20 cellular contexts compared by ENCODE assay signal in genomic region chr1:13543451-13543911, GRCh38. TPM values are rescaled to one million over a fixed set of nuclear protein-coding genes. Genes with fewer than 3 reads are reported as not detected.
DNase-seq lines count a peak whose midpoint lies in the region; ATAC-seq and TF ChIP-seq lines count a peak whose summit lies in the region.
"Had no signal": no experiment of that assay in that cellular context is flagged by ENCODE, and none has a peak within 500 bp of the region (broad histone marks: within the 10 kb centered on the region; RNA-seq: fewer than 3 reads in every experiment).

No MANE protein-coding gene starts in this region.

- no peaks in the 10 kb centered on the region for H3K4me1 Mint-ChIP-seq in GM23338

- ATAC-seq in PC-3 (no peak), GM18858 (IDR thresholded peaks at IDR 0.05; ENCODE audit: unreplicated experiment) (no peak), GM23338 (no peak)

- no peak for TF ChIP-seq POLR2A in esophagus muscularis mucosa (IDR thresholded peaks at IDR 0.05; ENCODE audit: low read depth)

- TF ChIP-seq EP300 in esophagus muscularis mucosa (IDR thresholded peaks at IDR 0.05): no peak

- no TSS peak for BruUV-seq in PC-3 (replicated peaks; lab: Mats Ljungman, UMichigan)

- H3K9me3 ChIP-seq in PC-3 (ENCODE audit: low read length): no peaks in the 10 kb centered on the region
- H3K9me3 ChIP-seq in esophagus muscularis mucosa: no peaks in the 10 kb centered on the region
- H3K9me3 ChIP-seq in muscle layer of duodenum (ENCODE audit: control insufficient read depth in 1 of 2, low read length in 2 of 2): no peaks in the 10 kb centered on the region
- no peaks in the 10 kb centered on the region for H3K9me3 ChIP-seq in skeletal muscle tissue (ENCODE audit: control insufficient read depth in 3 of 3, low read length in 3 of 3)

- H3K4me2 ChIP-seq in PC-3 (ENCODE audit: low read length): 0 out of 2 replicates have a peak overlapping the region, but pooled peaks have one; percentile 13
- no peak overlapping the region for H3K4me2 ChIP-seq in GM23338

- H3K27me3 Mint-ChIP-seq in GM23338 (ENCODE audit: insufficient read depth, low read depth, poor library complexity): peaks cover 2% of the 10 kb centered on the region

- H3K9me2 ChIP-seq in PC-3 (replicated peaks; ENCODE audit: low read length) (no peaks in the 10 kb centered on the region), GM23338 (ENCODE audit: insufficient read depth) (no peaks in the 10 kb centered on the region)

- H3K27me3 ChIP-seq in PC-3 (ENCODE audit: low read length): peaks cover 4% of the 10 kb centered on the region; the same call in 1 of the 2 replicates
- H3K27me3 ChIP-seq in esophagus muscularis mucosa: peaks cover 0 to 4% (median 0%) of the 10 kb centered on the region in 4 donors
- no peaks in the 10 kb centered on the region for H3K27me3 ChIP-seq in muscle layer of duodenum (ENCODE audit: low read depth, low read length)
- no peaks in the 10 kb centered on the region for H3K27me3 ChIP-seq in skeletal muscle tissue (ENCODE audit: control insufficient read depth in 3 of 3, insufficient read depth in 3 of 3, low read length in 3 of 3)
- H3K27me3 ChIP-seq in GM23338 (ENCODE audit: insufficient read depth): no peaks in the 10 kb centered on the region

- H2AFZ ChIP-seq in PC-3 (ENCODE audit: low read length) (no peak overlapping the region), GM23338 (no peak overlapping the region)

- no peaks in the 10 kb centered on the region for H3K36me3 Mint-ChIP-seq in GM23338 (ENCODE audit: low read depth)
- H3K36me3 Mint-ChIP-seq: activated CD4-positive, alpha-beta memory T cell treated with anti-CD3 and anti-CD28 coated beads for 36 hours; type B pancreatic cell had no signal

- H3K79me2 ChIP-seq in PC-3 (ENCODE audit: low read length): no peaks in the 10 kb centered on the region
- no peaks in the 10 kb centered on the region for H3K79me2 ChIP-seq in GM23338 (replicated peaks; ENCODE audit: insufficient read depth)

- 60% methylated on average over 10 of the region's 10 CpGs for WGBS in esophagus muscularis mucosa

- no peak overlapping the region for H3K4me3 ChIP-seq in PC-3 (ENCODE audit: low read length)
- peak overlapping the region in 3 of 4 donors; percentile 21 to 28 (median 22) for H3K4me3 ChIP-seq in esophagus muscularis mucosa
- H3K4me3 ChIP-seq in muscle layer of duodenum (ENCODE audit: low read depth in 1 of 2, low read length in 2 of 2): no peak overlapping the region
- H3K4me3 ChIP-seq in skeletal muscle tissue (ENCODE audit: low read length in 3 of 3): peak overlapping the region; percentile 35 to 66 (median 56)
- no peak overlapping the region for H3K4me3 ChIP-seq in GM23338
- H3K4me3 ChIP-seq: K562 had no signal

- H3K36me3 ChIP-seq in PC-3 (ENCODE audit: low read depth, low read length) (no peaks in the 10 kb centered on the region), esophagus muscularis mucosa (no peaks in the 10 kb centered on the region), muscle layer of duodenum (ENCODE audit: control insufficient read depth in 1 of 2, insufficient read depth in 2 of 2, low read length in 2 of 2) (no peaks in the 10 kb centered on the region), skeletal muscle tissue (ENCODE audit: control insufficient read depth in 3 of 3, insufficient read depth in 3 of 3, low read length in 3 of 3) (no peaks in the 10 kb centered on the region), GM23338 (ENCODE audit: insufficient read depth) (no peaks in the 10 kb centered on the region; the same call in 1 of the 2 replicates)
- H3K36me3 ChIP-seq: WERI-Rb-1 had no signal

- TF ChIP-seq CTCF in PC-3 (conservative IDR thresholded peaks at IDR 0.05; ENCODE audit: low read depth, low read length) (no peak), esophagus muscularis mucosa (IDR thresholded peaks at IDR 0.05) (no peak), GM20000 (IDR thresholded peaks at IDR 0.05; ENCODE audit: extremely low read depth, missing control alignments) (no peak), GM23338 (conservative IDR thresholded peaks at IDR 0.05; ENCODE audit: low read depth in 2 of 2) (no peak)

- H3K9ac ChIP-seq in PC-3 (ENCODE audit: low read length) (no peak overlapping the region), skeletal muscle tissue (ENCODE audit: low read depth in 1 of 3, low read length in 3 of 3) (peak overlapping the region; percentile 59 to 80 (median 74))

- POLR2A ChIA-PET in PC-3 (lab: Charles Lee; ENCODE audit: unreplicated experiment): interaction anchor here (0.6 kb wide), 1 partner anchor 102 kb away, joined by 3 read pairs; no protein-coding TSS in a partner anchor

- intact Hi-C loops in PC-3 (cut with micrococcal nuclease) (no loop called here), esophagus muscularis mucosa (cut with DNase I) (no loop called here)

- CTCF ChIA-PET in PC-3 (lab: Charles Lee): no interaction called here

- no peaks in the 10 kb centered on the region for H4K20me1 ChIP-seq in PC-3 (ENCODE audit: low read length)
- no peaks in the 10 kb centered on the region for H4K20me1 ChIP-seq in GM23338 (replicated peaks; ENCODE audit: insufficient read depth)

- no peak overlapping the region for H3K27ac Mint-ChIP-seq in GM23338
- H3K27ac Mint-ChIP-seq: activated CD4-positive, alpha-beta memory T cell treated with anti-CD3 and anti-CD28 coated beads for 36 hours; activated T-cell treated with anti-CD3 and anti-CD28 coated beads, Interleukin-2, amount 50 U/mL, for 24 hours; T-helper 1 cell treated with Interleukin-12 subunit alpha and Interleukin-12 subunit beta and Interleukin-4 antibody, amounts not matched to agents 30 μg/mL and 1 μg/mL, for 36 hours; type B pancreatic cell had no signal

- H3K4me1 ChIP-seq in PC-3 (ENCODE audit: insufficient read depth, low read length): no peaks in the 10 kb centered on the region
- peaks cover 8 to 22% (median 18%) of the 10 kb centered on the region in 4 donors for H3K4me1 ChIP-seq in esophagus muscularis mucosa
- peaks cover 3 to 25% of the 10 kb centered on the region in 2 donors for H3K4me1 ChIP-seq in muscle layer of duodenum (ENCODE audit: control insufficient read depth in 1 of 2, insufficient read depth in 2 of 2, low read length in 2 of 2)
- H3K4me1 ChIP-seq in skeletal muscle tissue (ENCODE audit: control insufficient read depth in 3 of 3, insufficient read depth in 3 of 3, low read length in 3 of 3): peaks cover 29 to 46% (median 40%) of the 10 kb centered on the region in 3 donors
- no peaks in the 10 kb centered on the region for H3K4me1 ChIP-seq in GM23338 (ENCODE audit: insufficient read depth)

- no peak overlapping the region for H3K4me3 Mint-ChIP-seq in GM23338
- H3K4me3 Mint-ChIP-seq: activated CD4-positive, alpha-beta memory T cell treated with anti-CD3 and anti-CD28 coated beads for 36 hours; activated T-cell treated with anti-CD3 and anti-CD28 coated beads, Interleukin-2, amount 50 U/mL, for 24 hours; T-helper 1 cell treated with Interleukin-12 subunit alpha and Interleukin-12 subunit beta and Interleukin-4 antibody, amounts not matched to agents 30 μg/mL and 1 μg/mL, for 36 hours; type B pancreatic cell had no signal

- H3K9me3 Mint-ChIP-seq in GM23338: no peaks in the 10 kb centered on the region
- H3K9me3 Mint-ChIP-seq: activated CD4-positive, alpha-beta memory T cell treated with anti-CD3 and anti-CD28 coated beads for 36 hours; activated T-cell treated with anti-CD3 and anti-CD28 coated beads, Interleukin-2, amount 50 U/mL, for 24 hours; T-helper 1 cell treated with Interleukin-12 subunit alpha and Interleukin-12 subunit beta and Interleukin-4 antibody, amounts not matched to agents 30 μg/mL and 1 μg/mL, for 36 hours; type B pancreatic cell had no signal

- DNase-seq in PC-3: no peak
- DNase-seq in esophagus muscularis mucosa (ENCODE audit: extremely low spot score): no peak
- no peak for DNase-seq in GM20000 (ENCODE audit: low spot score)
- no peak for DNase-seq in SHP77 treated with DMSO at 0.1 percent for 48 hours (lab: John Stamatoyannopoulos, UW)
- no peak for DNase-seq in GM23338 (ENCODE audit: low spot score)
- DNase-seq: activated CD4-positive, alpha-beta memory T cell treated with anti-CD3 and anti-CD28 coated beads for 36 hours; activated naive CD4-positive, alpha-beta T cell treated with anti-CD3 and anti-CD28 coated beads, Interleukin-2, amount 50 U/mL, for 16 hours; activated T-cell treated with anti-CD3 and anti-CD28 coated beads, Interleukin-2, amount 50 U/mL, for 24 hours; dermis blood vessel endothelial cell; DMS 273 treated with DMSO at 0.1 percent for 48 hours; GF-D8; MV-4-11; WERI-Rb-1 had no signal

- no peak overlapping the region for H3K27ac ChIP-seq in PC-3 (ENCODE audit: low read length)
- peak overlapping the region; percentile 1 to 65 (median 42) for H3K27ac ChIP-seq in esophagus muscularis mucosa (replicated peaks in 1 of 4)
- peak overlapping the region; percentile 16 for H3K27ac ChIP-seq in muscle layer of duodenum (ENCODE audit: low read length)
- peak overlapping the region; percentile 95 for H3K27ac ChIP-seq in skeletal muscle tissue (ENCODE audit: low read depth, low read length)
- H3K27ac ChIP-seq in GM23338 (ENCODE audit: low read depth): no peak overlapping the region
- H3K27ac ChIP-seq: C4-2B had no signal

- no peaks in the 10 kb centered on the region for H3F3A ChIP-seq in PC-3 (ENCODE audit: low read length, unreplicated experiment)
- H3F3A ChIP-seq in GM23338 (replicated peaks; ENCODE audit: low read depth): no peaks in the 10 kb centered on the region

TF ChIP-seq in GM23338, 12 proteins besides CTCF, POLR2A, EP300 and RAD21 (continues in another document):
- TF ChIP-seq STAT1 (IDR thresholded peaks at IDR 0.05; ENCODE audit: unreplicated experiment): no peak
- TF ChIP-seq NANOG (IDR thresholded peaks at IDR 0.05; ENCODE audit: borderline replicate concordance): no peak
- no peak for TF ChIP-seq JUNB (IDR thresholded peaks at IDR 0.05; ENCODE audit: unreplicated experiment)
- no peak for TF ChIP-seq ZNF114 (CRISPR knock-in tag; IDR thresholded peaks at IDR 0.05)
- TF ChIP-seq CREB1 (CRISPR knock-in tag; IDR thresholded peaks at IDR 0.05; ENCODE audit: low read depth): no peak

RNA-seq across cellular contexts. Expression of gene LRRC38, which starts 29.7 kb away (rescaled TPM):
- total RNA-seq in PC-3 (2014; rRNA removed) (2.6 and 4.8 TPM in 2 replicates), esophagus muscularis mucosa (under 1 TPM in 1 of 4 donors, not detected in 3; 0.17 TPM), skeletal muscle tissue (10.4 TPM)
- 0.17 TPM in 1 of 2 replicates, not detected in the other for total RNA-seq in GM23338 (2014; rRNA removed; shearing (Covaris generic))
- polyA plus RNA-seq in GM23338 (2016; fragmentation: Nextera tagmentation; extraction: Ambion mirVana): not detected in 2 replicates
- total RNA-seq: activated CD4-positive, alpha-beta memory T cell treated with anti-CD3 and anti-CD28 coated beads for 36 hours; K562 had no signal
- polyA plus RNA-seq: K562 had no signal

RNA-seq across cellular contexts. Expression of gene PDPN, which starts 40.2 kb away (rescaled TPM):
- total RNA-seq in PC-3 (2014; rRNA removed) (0.29 and 0.47 TPM in 2 replicates), esophagus muscularis mucosa (10 to 100 TPM in 3 of 4 donors, 1 to 10 TPM in 1; 6.9 to 23.6 (median 17.1) TPM), skeletal muscle tissue (13.6 TPM)
- 67.3 and 77.2 TPM in 2 replicates for total RNA-seq in GM23338 (2014; rRNA removed; shearing (Covaris generic))
- polyA plus RNA-seq in GM23338 (2016; fragmentation: Nextera tagmentation; extraction: Ambion mirVana): 77.1 and 82.8 TPM in 2 replicates
- total RNA-seq: activated CD4-positive, alpha-beta memory T cell treated with anti-CD3 and anti-CD28 coated beads for 36 hours had no signal
- polyA plus RNA-seq: K562 had no signal

Comparison
In these comparisons a context has a peak if more than half of its experiments do, and no peak if none do; other contexts are left out.
1. H3K27ac ChIP-seq: peak in esophagus muscularis mucosa (4 of 4), muscle layer of duodenum (single experiment) and skeletal muscle tissue (single experiment); none in PC-3 (single experiment) and GM23338 (single experiment).
2. H3K4me3 ChIP-seq: peak in esophagus muscularis mucosa (3 of 4) and skeletal muscle tissue (3 of 3); none in PC-3 (single experiment), muscle layer of duodenum (0 of 2) and GM23338 (single experiment).